Comparison of ENCODE assay signal across 9 cellular contexts in genomic region chr11:85316967-85317366, GRCh38.
A peak's percentile ranks its signal among the peaks of the same experiment; 100 is the strongest.
DNase-seq lines count a peak whose midpoint lies in the region; ATAC-seq and TF ChIP-seq lines count a peak whose summit lies in the region.
"Had no signal": no experiment of that assay in that cellular context is flagged by ENCODE, and none has a peak within 500 bp of the region (broad histone marks: within the 10 kb centered on the region; RNA-seq: fewer than 3 reads in every experiment).

No MANE protein-coding gene starts in this region.

- no peaks in the 10 kb centered on the region for H3K9me3 ChIP-seq in mammary epithelial cell (replicated peaks; ENCODE audit: insufficient read depth, low read length)

- TF ChIP-seq CTCF in mammary epithelial cell (conservative IDR thresholded peaks at IDR 0.05 in 1 of 2, IDR thresholded peaks at IDR 0.05 in 1 of 2; ENCODE audit: extremely low read depth in 1 of 2, insufficient read depth in 1 of 2, low read depth in 1 of 2, low read length in 2 of 2) = no peak

- no peaks in the 10 kb centered on the region for H3K4me1 ChIP-seq in mammary epithelial cell (ENCODE audit: insufficient read depth, low read length)

- H2AFZ ChIP-seq in mammary epithelial cell (ENCODE audit: low read depth, low read length) = no peak overlapping the region

- CTCF ChIA-PET in mammary epithelial cell (lab: Charles Lee; ENCODE audit: low non-redundant PET) = no interaction called here

- H3K9ac ChIP-seq in mammary epithelial cell (ENCODE audit: insufficient read depth, low read length) = no peak overlapping the region

- ATAC-seq in GM19035 (IDR thresholded peaks at IDR 0.05; ENCODE audit: unreplicated experiment) (peak; percentile 98), HG02943 (IDR thresholded peaks at IDR 0.05; ENCODE audit: low read depth, unreplicated experiment) (peak; percentile 99)

- H3K36me3 ChIP-seq in mammary epithelial cell (ENCODE audit: insufficient read depth, low read length) = no peaks in the 10 kb centered on the region

- intact Hi-C loops in mammary epithelial cell (cut with micrococcal nuclease) = no loop called here

- dilution Hi-C loops in mammary epithelial cell (cut with HindIII; ENCODE audit: low sequenced_read_pairs) = no loop called here

- no peak overlapping the region for H3K27ac ChIP-seq in mammary epithelial cell (ENCODE audit: insufficient read depth, low read depth, low read length)

- in situ Hi-C loops in mammary epithelial cell (cut with MboI; ENCODE audit: low sequenced_read_pairs in 2 of 2) = no loop called here

- H3K4me3 ChIP-seq in mammary epithelial cell (replicated peaks in 1 of 3; ENCODE audit: insufficient read depth in 1 of 3, low read depth in 2 of 3, low read length in 3 of 3) = no peak overlapping the region

- no TSS peak for BruUV-seq in mammary epithelial cell (replicated peaks; lab: Mats Ljungman, UMichigan)

- H4K20me1 ChIP-seq in mammary epithelial cell (ENCODE audit: insufficient read depth, low read length) = no peaks in the 10 kb centered on the region

- peak; percentile 22 for DNase-seq in NCI-H1436 (lab: John Stamatoyannopoulos, UW)
- peak; percentile 24 for DNase-seq in pons (ENCODE audit: low spot score)
- no peak for DNase-seq in stimulated activated CD4-positive, alpha-beta T cell treated with anti-CD3 and anti-CD28 coated beads, Interleukin-2, amount 100 ng/mL, for 48 hours
- no peak for DNase-seq in mammary epithelial cell
- no peak for DNase-seq in NCI-H2107 (lab: John Stamatoyannopoulos, UW)
- DNase-seq in kidney tubule cell (ENCODE audit: low spot score) = no peak
- DNase-seq: HFFc6 had no signal

- WGBS in mammary epithelial cell (ENCODE audit: low coverage, missing lambda C conversion rate) = 72% methylated on average over 5 of the region's 5 CpGs

- H3K4me2 ChIP-seq in mammary epithelial cell (ENCODE audit: insufficient read depth, low read depth, low read length) = no peak overlapping the region

- H3K27me3 ChIP-seq in mammary epithelial cell (ENCODE audit: insufficient read depth, low read length) = no peaks in the 10 kb centered on the region

- H3K79me2 ChIP-seq in mammary epithelial cell (ENCODE audit: insufficient read depth, low read length) = no peaks in the 10 kb centered on the region

Comparison
In these comparisons a context has a peak if more than half of its experiments do, and no peak if none do; other contexts are left out.
1. DNase-seq: peak in NCI-H1436 (single experiment) and pons (single experiment); none in stimulated activated CD4-positive, alpha-beta T cell treated with anti-CD3 and anti-CD28 coated beads, Interleukin-2, amount 100 ng/mL, for 48 hours (0 of 2), mammary epithelial cell (single experiment), NCI-H2107 (single experiment) and kidney tubule cell (single experiment).